Comparison of ENCODE assay signal across 1 cellular context in genomic region chr2:62194558-62195420, GRCh38.
A peak's percentile ranks its signal among the peaks of the same experiment; 100 is the strongest.
TF ChIP-seq lines count a peak whose summit lies in the region.

No MANE protein-coding gene starts in this region.

TF ChIP-seq in HepG2, 621 proteins besides CTCF, POLR2A, EP300 and RAD21 (continued from another document and continues in another):
- TF ChIP-seq ZNF407 (CRISPR knock-in tag; IDR thresholded peaks at IDR 0.05; ENCODE audit: not compliant biosample characterization): no peak
- TF ChIP-seq ARNTL (CRISPR knock-in tag; IDR thresholded peaks at IDR 0.05): peak; percentile 82; the same call in 1 of the 2 replicates
- TF ChIP-seq PRPF4 (IDR thresholded peaks at IDR 0.05; ENCODE audit: low read depth, low read length, poor library complexity, severe bottlenecking): no peak
- no peak for TF ChIP-seq U2AF2 (IDR thresholded peaks at IDR 0.05; ENCODE audit: low read depth, low read length)
- TF ChIP-seq MTF1 (CRISPR knock-in tag; IDR thresholded peaks at IDR 0.05): no peak
- no peak for TF ChIP-seq GTF2F1 (IDR thresholded peaks at IDR 0.05; ENCODE audit: low read length)
- no peak for TF ChIP-seq NKX3-1 (CRISPR knock-in tag; IDR thresholded peaks at IDR 0.05)
- no peak for TF ChIP-seq REXO4 (CRISPR knock-in tag; IDR thresholded peaks at IDR 0.05; ENCODE audit: borderline replicate concordance)
- no peak for TF ChIP-seq E2F2 (CRISPR knock-in tag; IDR thresholded peaks at IDR 0.05; ENCODE audit: borderline replicate concordance)
- peak; percentile 44; the same call in 1 of the 2 replicates for TF ChIP-seq DZIP1 (CRISPR knock-in tag; IDR thresholded peaks at IDR 0.05)
- TF ChIP-seq RELA (CRISPR knock-in tag; IDR thresholded peaks at IDR 0.05): no peak; the same call in 1 of the 2 replicates
- TF ChIP-seq TEAD3 (CRISPR knock-in tag; optimal IDR thresholded peaks at IDR 0.05; ENCODE audit: borderline replicate concordance): peak; percentile 86
- TF ChIP-seq HOXA5 (CRISPR knock-in tag; IDR thresholded peaks at IDR 0.05): peak; percentile 23
- no peak for TF ChIP-seq PREB (CRISPR knock-in tag; IDR thresholded peaks at IDR 0.05)
- peak; percentile 85 for TF ChIP-seq ZNF687 (CRISPR knock-in tag; IDR thresholded peaks at IDR 0.05)
- TF ChIP-seq ZNF770 (CRISPR knock-in tag; IDR thresholded peaks at IDR 0.05): 0 out of 2 replicates have a peak, but pooled peaks have one; percentile 20
- no peak for TF ChIP-seq ZFP36L2 (CRISPR knock-in tag; IDR thresholded peaks at IDR 0.05)
- peak; percentile 32 for TF ChIP-seq PATZ1 (CRISPR knock-in tag; IDR thresholded peaks at IDR 0.05)
- TF ChIP-seq ZNF232 (CRISPR knock-in tag; IDR thresholded peaks at IDR 0.05; ENCODE audit: borderline replicate concordance): no peak
- TF ChIP-seq ATF7-NPFF (CRISPR knock-in tag; IDR thresholded peaks at IDR 0.05; ENCODE audit: low read depth): no peak
- TF ChIP-seq ZBTB4 (CRISPR knock-in tag; IDR thresholded peaks at IDR 0.05; ENCODE audit: borderline replicate concordance): peak; percentile 95
- TF ChIP-seq TCF12 (IDR thresholded peaks at IDR 0.05): no peak
- TF ChIP-seq TCF12 (CRISPR knock-in tag; IDR thresholded peaks at IDR 0.05): peak; percentile 56; the same call in 1 of the 2 replicates
